Comparison of ENCODE assay signal across 15 cellular contexts in the genomic region with DNA sequence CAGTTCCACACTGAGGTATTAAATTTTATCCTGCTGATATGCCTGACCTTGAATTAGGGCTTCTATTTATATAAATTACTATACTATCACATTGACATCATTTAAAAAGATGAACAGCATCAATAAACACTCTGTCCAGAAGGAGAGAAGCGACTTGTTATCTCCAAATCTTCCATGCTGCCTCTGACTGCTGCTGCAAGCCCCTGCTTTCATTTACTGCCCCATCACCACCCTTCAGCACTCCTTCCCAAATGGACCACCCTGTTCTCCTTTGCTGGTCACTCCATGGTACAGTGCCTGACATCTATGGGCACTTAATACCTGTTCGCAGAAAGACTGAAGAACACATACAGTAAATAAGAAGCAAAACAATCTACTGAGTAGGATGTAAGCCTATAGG. TPM values are rescaled to one million over a fixed set of nuclear protein-coding genes. Genes with fewer than 3 reads are reported as not detected.
DNase-seq lines count a peak whose midpoint lies in the region; ATAC-seq and TF ChIP-seq lines count a peak whose summit lies in the region.
"Had no signal": no experiment of that assay in that cellular context is flagged by ENCODE, and none has a peak within 500 bp of the region (broad histone marks: within the 10 kb centered on the region; RNA-seq: fewer than 3 reads in every experiment).

No MANE protein-coding gene starts in this region.

- POLR2A ChIA-PET in SK-N-SH (lab: Yijun Ruan, JAX): no interaction called here

- H3K9me2 ChIP-seq in SK-N-SH: no peaks in the 10 kb centered on the region

- H3K27me3 ChIP-seq in SK-N-SH (ENCODE audit: insufficient read depth) (no peaks in the 10 kb centered on the region), osteoblast (ENCODE audit: insufficient read depth, low read length) (no peaks in the 10 kb centered on the region)

- H3F3A ChIP-seq in SK-N-SH (replicated peaks; ENCODE audit: insufficient read depth): peaks cover 20% of the 10 kb centered on the region

- no peak for TF ChIP-seq RAD21 in SK-N-SH (IDR thresholded peaks at IDR 0.05; ENCODE audit: low read length)

- peaks cover 21 to 46% of the 10 kb centered on the region in 2 experiments for H3K36me3 ChIP-seq in SK-N-SH (replicated peaks in 1 of 2; ENCODE audit: control insufficient read depth in 1 of 2, insufficient read depth in 2 of 2, low read length in 1 of 2)
- peaks cover 34% of the 10 kb centered on the region for H3K36me3 ChIP-seq in osteoblast (ENCODE audit: insufficient read depth, low read length)

- peak; percentile 21 for DNase-seq in SK-N-SH
- no peak for DNase-seq in epithelial cell of prostate (ENCODE audit: low read depth, low spot score)
- DNase-seq in hypothalamus (lab: John Stamatoyannopoulos, UW): no peak
- DNase-seq in osteoblast (ENCODE audit: insufficient read length, low spot score, missing footprints): no peak
- DNase-seq: Caco-2; CD8-positive, alpha-beta memory T cell; DMS53; GF-D8; IMR-90 had no signal

- H2AFZ ChIP-seq in SK-N-SH (ENCODE audit: low read depth) (no peak overlapping the region), osteoblast (ENCODE audit: low read length) (no peak overlapping the region)

- H3K27ac ChIP-seq in SK-N-SH (ENCODE audit: low read depth in 2 of 2, low read length in 1 of 2): peak overlapping the region; percentile 4 to 90; a peak in 2 of 4 replicates
- peak overlapping the region; percentile 16 for H3K27ac ChIP-seq in angular gyrus (ENCODE audit: low read depth, low read length)
- H3K27ac ChIP-seq in epithelial cell of prostate: peak overlapping the region; percentile 6
- no peak overlapping the region for H3K27ac ChIP-seq in osteoblast (ENCODE audit: low read depth, low read length)
- H3K27ac ChIP-seq: 22Rv1 had no signal

- CTCF ChIA-PET in SK-N-SH (lab: Yijun Ruan, JAX): no interaction called here

- H3K4me2 ChIP-seq in SK-N-SH (no peak overlapping the region), osteoblast (ENCODE audit: insufficient read depth, low read length) (no peak overlapping the region)

- H3K79me2 ChIP-seq in SK-N-SH (ENCODE audit: insufficient read depth) (peaks cover 99% of the 10 kb centered on the region), osteoblast (ENCODE audit: insufficient read depth, low read length) (peaks cover 98% of the 10 kb centered on the region)

- H3K4me3 ChIP-seq in SK-N-SH (ENCODE audit: low read depth in 2 of 2, low read length in 1 of 2) (no peak overlapping the region), osteoblast (ENCODE audit: insufficient read depth, low read length) (no peak overlapping the region)

- no peak overlapping the region for H3K9ac ChIP-seq in SK-N-SH

- H3K9me3 ChIP-seq in SK-N-SH (no peaks in the 10 kb centered on the region), osteoblast (ENCODE audit: low read depth, low read length) (no peaks in the 10 kb centered on the region)
- H3K9me3 ChIP-seq: Caco-2 had no signal

- H4K20me1 ChIP-seq in SK-N-SH (ENCODE audit: insufficient read depth) (peaks cover 98% of the 10 kb centered on the region), osteoblast (ENCODE audit: insufficient read depth, low read length) (peaks cover 69% of the 10 kb centered on the region)

- TF ChIP-seq EP300 in SK-N-SH (IDR thresholded peaks at IDR 0.05; ENCODE audit: borderline replicate concordance in 1 of 2, low read depth in 1 of 2, low read length in 1 of 2): no peak

- TF ChIP-seq CTCF in SK-N-SH (IDR thresholded peaks at IDR 0.05) (no peak), osteoblast (IDR thresholded peaks at IDR 0.05; ENCODE audit: extremely low read depth, low read depth, low read length) (no peak)

- 92% methylated on average over 2 of the region's 2 CpGs for WGBS in SK-N-SH (ENCODE audit: low lambda C conversion rate)

- H3K4me1 ChIP-seq in SK-N-SH (ENCODE audit: control insufficient read depth in 1 of 2, insufficient read depth in 2 of 2, low read depth in 1 of 2, low read length in 1 of 2) (peaks cover 30 to 61% of the 10 kb centered on the region in 2 experiments), osteoblast (ENCODE audit: insufficient read depth, low read length) (peaks cover 18% of the 10 kb centered on the region)
- H3K4me1 ChIP-seq: Caco-2 had no signal

- ATAC-seq in SK-N-SH treated with all-trans-retinoic acid at 6 μM for 48 hours (no peak), HG03432 (IDR thresholded peaks at IDR 0.05; ENCODE audit: unreplicated experiment) (no peak)
- ATAC-seq: HCT116 had no signal

TF ChIP-seq in SK-N-SH, 30 proteins besides CTCF, POLR2A, EP300 and RAD21:
- TF ChIP-seq, protein P1, sequence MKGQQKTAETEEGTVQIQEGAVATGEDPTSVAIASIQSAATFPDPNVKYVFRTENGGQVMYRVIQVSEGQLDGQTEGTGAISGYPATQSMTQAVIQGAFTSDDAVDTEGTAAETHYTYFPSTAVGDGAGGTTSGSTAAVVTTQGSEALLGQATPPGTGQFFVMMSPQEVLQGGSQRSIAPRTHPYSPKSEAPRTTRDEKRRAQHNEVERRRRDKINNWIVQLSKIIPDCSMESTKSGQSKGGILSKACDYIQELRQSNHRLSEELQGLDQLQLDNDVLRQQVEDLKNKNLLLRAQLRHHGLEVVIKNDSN (IDR thresholded peaks at IDR 0.05; ENCODE audit: borderline replicate concordance, low read depth): no peak
- no peak for TF ChIP-seq NFIC (IDR thresholded peaks at IDR 0.05; ENCODE audit: borderline replicate concordance)
- peak; percentile 66 for TF ChIP-seq GATA2 (CRISPR knock-in tag; IDR thresholded peaks at IDR 0.05)
- no peak for TF ChIP-seq RCOR1 (IDR thresholded peaks at IDR 0.05; ENCODE audit: low read length)

TF ChIP-seq in SK-N-SH treated with all-trans-retinoic acid at 6 μM for 48 hours, 23 proteins besides CTCF, POLR2A, EP300 and RAD21:
- no peak for TF ChIP-seq ZNF70 (CRISPR knock-in tag; IDR thresholded peaks at IDR 0.05)
- TF ChIP-seq, protein P2, sequence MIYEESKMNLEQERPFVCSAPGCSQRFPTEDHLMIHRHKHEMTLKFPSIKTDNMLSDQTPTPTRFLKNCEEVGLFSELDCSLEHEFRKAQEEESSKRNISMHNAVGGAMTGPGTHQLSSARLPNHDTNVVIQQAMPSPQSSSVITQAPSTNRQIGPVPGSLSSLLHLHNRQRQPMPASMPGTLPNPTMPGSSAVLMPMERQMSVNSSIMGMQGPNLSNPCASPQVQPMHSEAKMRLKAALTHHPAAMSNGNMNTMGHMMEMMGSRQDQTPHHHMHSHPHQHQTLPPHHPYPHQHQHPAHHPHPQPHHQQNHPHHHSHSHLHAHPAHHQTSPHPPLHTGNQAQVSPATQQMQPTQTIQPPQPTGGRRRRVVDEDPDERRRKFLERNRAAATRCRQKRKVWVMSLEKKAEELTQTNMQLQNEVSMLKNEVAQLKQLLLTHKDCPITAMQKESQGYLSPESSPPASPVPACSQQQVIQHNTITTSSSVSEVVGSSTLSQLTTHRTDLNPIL (CRISPR knock-in tag; IDR thresholded peaks at IDR 0.05; ENCODE audit: low read depth): no peak

RNA-seq across cellular contexts. Expression of a gene that starts 48.1 kb away (rescaled TPM):
- 7.5 and 12.8 TPM in 2 replicates for polyA plus RNA-seq in SK-N-SH (2012; rRNA removed)
- 4.9 and 5.2 TPM in 2 replicates for polyA plus RNA-seq in SK-N-SH (2012; cell fraction: cytosol; rRNA removed)
- polyA plus RNA-seq in SK-N-SH (2012; cell fraction: nucleus; rRNA removed): 12.9 and 16.8 TPM in 2 replicates
- 31.1 and 38.9 TPM in 2 replicates for total RNA-seq in osteoblast
- total RNA-seq: HT-29 had no signal
